Comparison of ENCODE assay signal across 16 cellular contexts in genomic region chr19:32289566-32290210, GRCh38.
"Had no signal": no experiment of that assay in that cellular context is flagged by ENCODE, and none has a peak within 500 bp of the region (broad histone marks: within the 10 kb centered on the region; RNA-seq: fewer than 3 reads in every experiment).

No MANE protein-coding gene starts in this region.

- H3K27ac Mint-ChIP-seq: activated naive CD4-positive, alpha-beta T cell treated with anti-CD3 and anti-CD28 coated beads, Interleukin-2, amount 50 U/mL, for 24 hours; activated T-cell treated with anti-CD3 and anti-CD28 coated beads, Interleukin-2, amount 50 U/mL, for 72 hours; stimulated activated naive CD8-positive, alpha-beta T cell treated with anti-CD3 and anti-CD28 coated beads, Interleukin-15, Interleukin-2, amounts not matched to agents 100 ng/mL and 50 ng/mL, for 24 hours had no signal

- H3K4me1 ChIP-seq: left lung had no signal

- H3K36me3 ChIP-seq: gastroesophageal sphincter, heart left ventricle, left lung, transverse colon had no signal

- ATAC-seq: activated T-cell treated with anti-CD3 and anti-CD28 coated beads, Interleukin-2, amount 50 U/mL, for 72 hours; esophagus mucosa; gastroesophageal sphincter; heart left ventricle; left lung had no signal

- H3K27ac ChIP-seq: gastroesophageal sphincter, heart left ventricle, left lung, transverse colon had no signal

- H3K4me3 Mint-ChIP-seq: activated naive CD4-positive, alpha-beta T cell treated with anti-CD3 and anti-CD28 coated beads, Interleukin-2, amount 50 U/mL, for 24 hours; activated T-cell treated with anti-CD3 and anti-CD28 coated beads, Interleukin-2, amount 50 U/mL, for 72 hours; stimulated activated naive CD8-positive, alpha-beta T cell treated with anti-CD3 and anti-CD28 coated beads, Interleukin-15, Interleukin-2, amounts not matched to agents 100 ng/mL and 50 ng/mL, for 24 hours had no signal

- DNase-seq: activated CD4-positive, CD25-positive, alpha-beta regulatory T cell treated with anti-CD3 and anti-CD28 coated beads, Interleukin-2, amount 50 U/mL, for 72 hours; activated effector memory CD4-positive, alpha-beta T cell treated with anti-CD3 and anti-CD28 coated beads, Interleukin-2, amount 50 U/mL, for 16 hours; activated T-cell treated with anti-CD3 and anti-CD28 coated beads, Interleukin-2, amount 50 U/mL, for 72 hours; cerebellar nuclear complex; cortex of kidney; heart left ventricle; left lung; occipital lobe; stimulated activated CD4-positive, alpha-beta T cell treated with anti-CD3 and anti-CD28 coated beads, Interleukin-12 subunit alpha, Interleukin-12 subunit beta, amount 100 ng/mL, for 4 hours; stimulated activated CD4-positive, alpha-beta T cell treated with anti-CD3 and anti-CD28 coated beads, Interleukin-1b, Interleukin-23, amount 100 ng/mL, for 48 hours; T1000; transverse colon had no signal

- H3K36me3 Mint-ChIP-seq: activated naive CD4-positive, alpha-beta T cell treated with anti-CD3 and anti-CD28 coated beads, Interleukin-2, amount 50 U/mL, for 24 hours had no signal

- H3K9me3 ChIP-seq: gastroesophageal sphincter, heart left ventricle, left lung, transverse colon had no signal

- H3K4me1 Mint-ChIP-seq: activated naive CD4-positive, alpha-beta T cell treated with anti-CD3 and anti-CD28 coated beads, Interleukin-2, amount 50 U/mL, for 24 hours had no signal

- H3K9me3 Mint-ChIP-seq: activated naive CD4-positive, alpha-beta T cell treated with anti-CD3 and anti-CD28 coated beads, Interleukin-2, amount 50 U/mL, for 24 hours; activated T-cell treated with anti-CD3 and anti-CD28 coated beads, Interleukin-2, amount 50 U/mL, for 72 hours; stimulated activated naive CD8-positive, alpha-beta T cell treated with anti-CD3 and anti-CD28 coated beads, Interleukin-15, Interleukin-2, amounts not matched to agents 100 ng/mL and 50 ng/mL, for 24 hours had no signal

- H3K4me3 ChIP-seq: gastroesophageal sphincter, heart left ventricle, left lung, transverse colon had no signal
